Comparison of ENCODE assay signal across 8 cellular contexts in genomic region chr17:1714980-1715802, GRCh38. TPM values are rescaled to one million over a fixed set of nuclear protein-coding genes. Genes with fewer than 3 reads are reported as not detected.
A peak's percentile ranks its signal among the peaks of the same experiment; 100 is the strongest.
DNase-seq lines count a peak whose midpoint lies in the region; ATAC-seq, FAIRE-seq and TF ChIP-seq lines count a peak whose summit lies in the region.

No MANE protein-coding gene starts in this region.

- H3K27ac Mint-ChIP-seq in naive thymus-derived CD8-positive, alpha-beta T cell = peak overlapping the region in 3 of 10 donors; percentile 27 to 75 (median 43)

- H3K27me3 Mint-ChIP-seq in naive thymus-derived CD8-positive, alpha-beta T cell = peaks cover 0 to 16% (median 13%) of the 10 kb centered on the region in 5 donors

- peaks cover 16 to 51% (median 38%) of the 10 kb centered on the region in 4 donors for H3K4me1 Mint-ChIP-seq in naive thymus-derived CD8-positive, alpha-beta T cell

- ATAC-seq in naive thymus-derived CD8-positive, alpha-beta T cell = no peak
- ATAC-seq in HG03432 (IDR thresholded peaks at IDR 0.05; ENCODE audit: unreplicated experiment) = no peak

- H3K9me3 Mint-ChIP-seq in naive thymus-derived CD8-positive, alpha-beta T cell = no peaks in the 10 kb centered on the region

- DNase-seq in Daoy (ENCODE audit: low read depth) (peak; percentile 95), NCI-H446 (lab: John Stamatoyannopoulos, UW) (peak; percentile 27 to 46), fibroblast of mammary gland (ENCODE audit: low read depth) (peak; percentile 93), urothelium cell line (ENCODE audit: low spot score) (peak; percentile 67), NCI-H526 treated with DMSO at 0.1 percent for 48 hours (lab: John Stamatoyannopoulos, UW) (no peak)
- DNase-seq in activated T-cell treated with anti-CD3 and anti-CD28 coated beads, Interleukin-2, amount 50 U/mL, for 48 hours = peak; percentile 60 to 69
- no peak for DNase-seq in naive thymus-derived CD8-positive, alpha-beta T cell

- peak overlapping the region; percentile 24 to 87 (median 58) for H3K4me3 Mint-ChIP-seq in naive thymus-derived CD8-positive, alpha-beta T cell

- H3K36me3 Mint-ChIP-seq in naive thymus-derived CD8-positive, alpha-beta T cell = no peaks in the 10 kb centered on the region

- POLR2A ChIA-PET in naive thymus-derived CD8-positive, alpha-beta T cell (lab: Charles Lee) = interaction anchor here (0.6 to 3.2 kb wide), 14 partner anchors 9 to 299 kb away, joined by 3 to 19 read pairs (median 5); partner anchors contain the start of genes PRPF8, RILP, RPA1 and SMYD4

- no peak for FAIRE-seq in urothelium cell line (lab: Jason Lieb, UNC)

- peak overlapping the region; percentile 83 for H3K4me3 ChIP-seq in fibroblast of mammary gland (ENCODE audit: control insufficient read depth, low read depth, low read length)

- TF ChIP-seq CTCF in fibroblast of mammary gland (conservative IDR thresholded peaks at IDR 0.05; ENCODE audit: control insufficient read depth, insufficient read depth, low read depth, low read length) = no peak

RNA-seq across cellular contexts. Expression of gene TLCD2, which starts 5.0 kb away (rescaled TPM):
- 0.17 and 0.71 TPM in 2 replicates for total RNA-seq in Daoy (2014; rRNA removed; shearing (Covaris generic))
- not detected for total RNA-seq in naive thymus-derived CD8-positive, alpha-beta T cell
- not detected for polyA plus RNA-seq in naive thymus-derived CD8-positive, alpha-beta T cell

RNA-seq across cellular contexts. Expression of gene WDR81, which starts 9.3 kb away (rescaled TPM):
- total RNA-seq in Daoy (2014; rRNA removed; shearing (Covaris generic)) = 16.5 and 16.7 TPM in 2 replicates
- total RNA-seq in naive thymus-derived CD8-positive, alpha-beta T cell = 10 to 100 TPM; 48.2 to 50.7 TPM
- 10 to 100 TPM in 1 of 3 donors, 1 to 10 TPM in 2; 6.8 to 20.6 (median 9.2) TPM for polyA plus RNA-seq in naive thymus-derived CD8-positive, alpha-beta T cell

RNA-seq across cellular contexts. Expression of gene SERPINF2, which starts 27.5 kb away (rescaled TPM):
- total RNA-seq in Daoy (2014; rRNA removed; shearing (Covaris generic)) = 0.06 and 0.80 TPM in 2 replicates
- 1 to 10 TPM in 1 of 2 experiments, under 1 TPM in 1; 0.85 to 1.5 TPM for total RNA-seq in naive thymus-derived CD8-positive, alpha-beta T cell
- polyA plus RNA-seq in naive thymus-derived CD8-positive, alpha-beta T cell = under 1 TPM in 2 of 3 donors, not detected in 1; 0.10 to 0.25 TPM

RNA-seq across cellular contexts. Expression of gene PRPF8, which starts 30.5 kb away (rescaled TPM):
- total RNA-seq in Daoy (2014; rRNA removed; shearing (Covaris generic)) = 63.9 and 93.3 TPM in 2 replicates
- total RNA-seq in naive thymus-derived CD8-positive, alpha-beta T cell = 100 to 1,000 TPM; 523 to 532 TPM
- 100 to 1,000 TPM; 133 to 227 (median 176) TPM for polyA plus RNA-seq in naive thymus-derived CD8-positive, alpha-beta T cell

RNA-seq across cellular contexts. Expression of gene SERPINF1, which starts 46.7 kb away (rescaled TPM):
- 0.69 and 2.6 TPM in 2 replicates for total RNA-seq in Daoy (2014; rRNA removed; shearing (Covaris generic))
- 10 to 100 TPM; 12.4 to 13.9 TPM for total RNA-seq in naive thymus-derived CD8-positive, alpha-beta T cell
- 10 to 100 TPM in 2 of 3 donors, 1 to 10 TPM in 1; 8.0 to 32.4 (median 21.7) TPM for polyA plus RNA-seq in naive thymus-derived CD8-positive, alpha-beta T cell

Comparison
In these comparisons a context has a peak if more than half of its experiments do, and no peak if none do; other contexts are left out.
1. DNase-seq: peak in Daoy (single experiment), NCI-H446 (2 of 2), activated T-cell treated with anti-CD3 and anti-CD28 coated beads, Interleukin-2, amount 50 U/mL, for 48 hours (2 of 2), fibroblast of mammary gland (single experiment) and urothelium cell line (single experiment); none in naive thymus-derived CD8-positive, alpha-beta T cell (0 of 10) and NCI-H526 treated with DMSO at 0.1 percent for 48 hours (single experiment).